Comparison of ENCODE assay signal across 1 cellular context in the genomic region with DNA sequence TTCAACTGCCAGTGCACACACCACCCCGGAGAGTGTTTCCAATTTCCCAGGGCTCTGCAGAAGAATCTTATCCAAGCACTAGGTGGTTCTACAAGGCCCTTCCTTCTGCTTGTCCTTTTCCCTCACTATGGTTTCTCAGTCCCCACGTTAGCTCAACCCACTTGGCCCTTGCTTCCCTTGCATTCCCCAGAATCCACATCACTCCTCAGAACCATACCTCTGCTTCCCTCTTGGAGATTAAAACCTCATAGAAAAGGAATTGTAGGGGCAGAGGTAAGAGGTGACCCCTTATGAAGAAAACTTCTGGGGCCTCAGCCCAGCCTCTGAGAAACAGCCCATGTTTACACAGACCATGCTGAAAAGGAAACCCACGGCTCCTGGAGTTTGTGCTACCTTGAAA.
TF ChIP-seq lines count a peak whose summit lies in the region.

No MANE protein-coding gene starts in this region.

TF ChIP-seq in IMR-90, 13 proteins besides CTCF, POLR2A, EP300 and RAD21:
- TF ChIP-seq NFE2L2 (IDR thresholded peaks at IDR 0.05; ENCODE audit: low read depth, low read length) = no peak
- no peak for TF ChIP-seq CHD1 (IDR thresholded peaks at IDR 0.05; ENCODE audit: low read depth, low read length)
- no peak for TF ChIP-seq RCOR1 (IDR thresholded peaks at IDR 0.05; ENCODE audit: insufficient replicate concordance, low read length)
- no peak for TF ChIP-seq MXI1 (IDR thresholded peaks at IDR 0.05; ENCODE audit: borderline replicate concordance, low read depth, low read length)
- TF ChIP-seq SMC3 (IDR thresholded peaks at IDR 0.05; ENCODE audit: low read depth, low read length) = no peak
- TF ChIP-seq, protein P1, sequence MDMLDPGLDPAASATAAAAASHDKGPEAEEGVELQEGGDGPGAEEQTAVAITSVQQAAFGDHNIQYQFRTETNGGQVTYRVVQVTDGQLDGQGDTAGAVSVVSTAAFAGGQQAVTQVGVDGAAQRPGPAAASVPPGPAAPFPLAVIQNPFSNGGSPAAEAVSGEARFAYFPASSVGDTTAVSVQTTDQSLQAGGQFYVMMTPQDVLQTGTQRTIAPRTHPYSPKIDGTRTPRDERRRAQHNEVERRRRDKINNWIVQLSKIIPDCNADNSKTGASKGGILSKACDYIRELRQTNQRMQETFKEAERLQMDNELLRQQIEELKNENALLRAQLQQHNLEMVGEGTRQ (IDR thresholded peaks at IDR 0.05; ENCODE audit: low read depth, low read length) = no peak
- no peak for TF ChIP-seq CEBPB (IDR thresholded peaks at IDR 0.05; ENCODE audit: low read depth, low read length)
- no peak for TF ChIP-seq MAFK (IDR thresholded peaks at IDR 0.05; ENCODE audit: low read depth, low read length)
- no peak for TF ChIP-seq MAZ (IDR thresholded peaks at IDR 0.05; ENCODE audit: borderline replicate concordance, low read depth, low read length)
- TF ChIP-seq, protein P2, sequence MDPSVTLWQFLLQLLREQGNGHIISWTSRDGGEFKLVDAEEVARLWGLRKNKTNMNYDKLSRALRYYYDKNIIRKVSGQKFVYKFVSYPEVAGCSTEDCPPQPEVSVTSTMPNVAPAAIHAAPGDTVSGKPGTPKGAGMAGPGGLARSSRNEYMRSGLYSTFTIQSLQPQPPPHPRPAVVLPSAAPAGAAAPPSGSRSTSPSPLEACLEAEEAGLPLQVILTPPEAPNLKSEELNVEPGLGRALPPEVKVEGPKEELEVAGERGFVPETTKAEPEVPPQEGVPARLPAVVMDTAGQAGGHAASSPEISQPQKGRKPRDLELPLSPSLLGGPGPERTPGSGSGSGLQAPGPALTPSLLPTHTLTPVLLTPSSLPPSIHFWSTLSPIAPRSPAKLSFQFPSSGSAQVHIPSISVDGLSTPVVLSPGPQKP (IDR thresholded peaks at IDR 0.05; ENCODE audit: borderline replicate concordance, low read depth, low read length) = no peak
- TF ChIP-seq BHLHE40 (IDR thresholded peaks at IDR 0.05; ENCODE audit: low read depth, low read length) = no peak
- TF ChIP-seq RFX5 (IDR thresholded peaks at IDR 0.05; ENCODE audit: low read depth, low read length) = no peak
TF ChIP-seq in IMR-90: peak in this region for 0.
